ENCODE assay signal across 8 cellular contexts in the genomic region with DNA sequence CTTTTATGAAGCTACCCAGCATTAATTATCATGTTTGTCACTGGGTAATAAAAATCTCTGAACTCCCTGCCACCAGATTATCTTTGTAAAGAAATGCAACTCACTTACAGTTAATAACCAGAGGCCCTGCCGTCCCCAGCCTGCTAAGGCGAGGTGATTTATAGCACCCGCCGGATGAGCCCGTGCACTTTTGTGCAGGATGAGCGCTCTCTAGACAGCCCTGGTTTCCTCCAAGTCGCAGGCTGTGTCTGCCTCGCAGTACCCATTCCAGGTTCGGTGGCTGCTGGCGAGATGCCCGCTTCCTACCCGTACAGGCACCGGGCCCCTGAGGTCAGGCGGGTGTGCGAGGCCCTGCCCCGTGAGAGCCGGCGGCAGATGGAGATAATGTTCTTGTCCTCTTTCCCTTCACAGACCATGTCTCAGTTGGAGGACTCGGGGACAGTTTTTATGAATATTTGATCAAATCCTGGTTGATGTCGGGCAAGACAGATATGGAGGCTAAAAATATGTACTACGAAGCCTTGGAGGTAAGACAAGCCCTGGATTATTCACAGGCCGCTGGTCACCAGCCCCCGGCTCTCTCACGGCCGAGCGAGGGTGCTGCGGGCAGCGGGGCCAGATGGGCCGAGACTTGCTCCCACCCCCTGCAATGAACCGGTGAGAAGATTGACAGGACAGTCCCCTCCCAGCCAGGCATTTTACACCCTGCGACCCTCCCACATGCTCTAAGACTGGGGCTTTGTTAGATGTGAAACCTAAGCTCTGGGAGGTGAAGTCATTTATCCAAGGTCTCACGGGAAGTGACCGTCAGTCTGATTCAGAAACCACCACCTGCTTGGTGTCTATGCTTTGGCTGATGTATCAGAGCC. TPM values are rescaled to one million over a fixed set of nuclear protein-coding genes. Genes with fewer than 3 reads are reported as not detected.
A peak's percentile ranks its signal among the peaks of the same experiment; 100 is the strongest.
DNase-seq lines count a peak whose midpoint lies in the region; ATAC-seq and TF ChIP-seq lines count a peak whose summit lies in the region.

No MANE protein-coding gene starts in this region.

- H2AFZ ChIP-seq in neural progenitor cell (replicated peaks), result peak overlapping the region; percentile 2

- no peaks in the 10 kb centered on the region for H3K36me3 Mint-ChIP-seq in neural progenitor cell
- H3K36me3 Mint-ChIP-seq in T-helper 2 cell treated with Interferon-gamma antibody and Interleukin-4, amounts not matched to agents 5 μg/mL and 100 μg/mL, for 36 hours (ENCODE audit: low read depth), result peaks cover 4% of the 10 kb centered on the region

- ATAC-seq in HG03097 (IDR thresholded peaks at IDR 0.05; ENCODE audit: low FRiP score, unreplicated experiment), result no peak

- H3K9me3 ChIP-seq in neural progenitor cell (ENCODE audit: low read depth), result no peaks in the 10 kb centered on the region

- peak overlapping the region; percentile 73 for H3K4me3 Mint-ChIP-seq in neural progenitor cell
- H3K4me3 Mint-ChIP-seq in T-helper 2 cell treated with Interferon-gamma antibody and Interleukin-4, amounts not matched to agents 5 μg/mL and 100 μg/mL, for 36 hours, result no peak overlapping the region

- H3K27ac Mint-ChIP-seq in neural progenitor cell, result peak overlapping the region; percentile 91
- H3K27ac Mint-ChIP-seq in T-helper 2 cell treated with Interferon-gamma antibody and Interleukin-4, amounts not matched to agents 5 μg/mL and 100 μg/mL, for 36 hours, result no peak overlapping the region

- H3K36me3 ChIP-seq in neural progenitor cell, result no peaks in the 10 kb centered on the region

- H3F3A ChIP-seq in neural progenitor cell (ENCODE audit: low read depth), result peaks cover 21% of the 10 kb centered on the region

- peaks cover 5% of the 10 kb centered on the region for H3K27me3 Mint-ChIP-seq in neural progenitor cell (ENCODE audit: insufficient read depth, low read depth)
- peaks cover 56% of the 10 kb centered on the region for H3K27me3 Mint-ChIP-seq in T-helper 2 cell treated with Interferon-gamma antibody and Interleukin-4, amounts not matched to agents 5 μg/mL and 100 μg/mL, for 36 hours (ENCODE audit: low read depth)

- peaks cover 42% of the 10 kb centered on the region for H3K4me1 ChIP-seq in neural progenitor cell

- H4K20me1 ChIP-seq in neural progenitor cell (ENCODE audit: low read depth), result no peaks in the 10 kb centered on the region

- no peak overlapping the region for H3K9ac ChIP-seq in neural progenitor cell

- no peak for TF ChIP-seq CTCF in neural progenitor cell (IDR thresholded peaks at IDR 0.05)

- no peak overlapping the region for H3K4me3 ChIP-seq in neural progenitor cell

- DNase-seq in ELF-1 (ENCODE audit: low read depth, low spot score) (peak; percentile 83), NCI-H446 treated with DMSO at 0.1 percent for 48 hours (lab: John Stamatoyannopoulos, UW) (peak; percentile 71), cerebellum (ENCODE audit: low spot score) (peak; percentile 78), neural progenitor cell (ENCODE audit: low spot score) (peak; percentile 87), NCI-H1930 (lab: John Stamatoyannopoulos, UW) (no peak), NCI-H187 (lab: John Stamatoyannopoulos, UW) (no peak)
- no peak for DNase-seq in T-helper 2 cell treated with Interferon-gamma antibody and Interleukin-4, amounts not matched to agents 5 μg/mL and 100 μg/mL, for 36 hours (ENCODE audit: low spot score)

- no peaks in the 10 kb centered on the region for H3K79me2 ChIP-seq in neural progenitor cell (ENCODE audit: low read depth)

- peaks cover 57% of the 10 kb centered on the region for H3K4me1 Mint-ChIP-seq in neural progenitor cell
- peaks cover 23% of the 10 kb centered on the region for H3K4me1 Mint-ChIP-seq in T-helper 2 cell treated with Interferon-gamma antibody and Interleukin-4, amounts not matched to agents 5 μg/mL and 100 μg/mL, for 36 hours (ENCODE audit: low read depth)

- peak overlapping the region; percentile 47 for H3K27ac ChIP-seq in neural progenitor cell

- H3K9me3 Mint-ChIP-seq in neural progenitor cell, result no peaks in the 10 kb centered on the region
- H3K9me3 Mint-ChIP-seq in T-helper 2 cell treated with Interferon-gamma antibody and Interleukin-4, amounts not matched to agents 5 μg/mL and 100 μg/mL, for 36 hours, result no peaks in the 10 kb centered on the region

- H3K4me2 ChIP-seq in neural progenitor cell, result peak overlapping the region; percentile 44

- no peaks in the 10 kb centered on the region for H3K27me3 ChIP-seq in neural progenitor cell

RNA-seq across cellular contexts. Expression of gene SELENON, which starts 28.5 kb away (rescaled TPM):
- total RNA-seq in cerebellum, result 21.6 TPM
- 24.9 and 50.4 TPM in 2 replicates for total RNA-seq in neural progenitor cell (ENCODE audit: low replicate concordance)

RNA-seq across cellular contexts. Expression of gene MTFR1L, which starts 48.3 kb away (rescaled TPM):
- 39.0 TPM for total RNA-seq in cerebellum
- total RNA-seq in neural progenitor cell (ENCODE audit: low replicate concordance), result 20.7 and 31.2 TPM in 2 replicates

Comparison
In these comparisons a context has a peak if more than half of its experiments do, and no peak if none do; other contexts are left out.
1. DNase-seq: peak in ELF-1 (single experiment), NCI-H446 treated with DMSO at 0.1 percent for 48 hours (single experiment), cerebellum (single experiment) and neural progenitor cell (single experiment); none in NCI-H1930 (0 of 2), NCI-H187 (0 of 2) and T-helper 2 cell treated with Interferon-gamma antibody and Interleukin-4, amounts not matched to agents 5 μg/mL and 100 μg/mL, for 36 hours (single experiment).